Comparison of ENCODE assay signal across 1 cellular context in the genomic region with DNA sequence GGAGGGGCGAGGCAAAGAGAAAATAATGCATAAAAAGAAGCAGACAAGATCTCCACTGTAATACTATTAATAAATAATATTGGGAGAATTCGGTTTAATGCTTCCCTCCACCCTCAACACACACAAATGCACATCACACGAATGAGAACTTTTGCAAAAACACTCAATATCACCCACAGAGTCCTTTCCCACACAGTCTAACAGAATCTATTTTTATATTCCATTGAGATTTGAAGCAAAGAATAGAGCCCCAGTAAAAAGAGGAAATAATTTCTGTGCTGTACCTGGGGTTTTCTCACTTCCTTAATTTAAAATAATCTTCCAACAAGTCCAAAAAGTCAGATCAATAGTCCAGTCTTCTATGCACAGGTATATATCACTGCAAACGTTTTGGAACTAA.
TF ChIP-seq lines count a peak whose summit lies in the region.

No MANE protein-coding gene starts in this region.

TF ChIP-seq in GM12878, 131 proteins besides CTCF, POLR2A, EP300 and RAD21 (continued from another document):
- TF ChIP-seq, protein P1, sequence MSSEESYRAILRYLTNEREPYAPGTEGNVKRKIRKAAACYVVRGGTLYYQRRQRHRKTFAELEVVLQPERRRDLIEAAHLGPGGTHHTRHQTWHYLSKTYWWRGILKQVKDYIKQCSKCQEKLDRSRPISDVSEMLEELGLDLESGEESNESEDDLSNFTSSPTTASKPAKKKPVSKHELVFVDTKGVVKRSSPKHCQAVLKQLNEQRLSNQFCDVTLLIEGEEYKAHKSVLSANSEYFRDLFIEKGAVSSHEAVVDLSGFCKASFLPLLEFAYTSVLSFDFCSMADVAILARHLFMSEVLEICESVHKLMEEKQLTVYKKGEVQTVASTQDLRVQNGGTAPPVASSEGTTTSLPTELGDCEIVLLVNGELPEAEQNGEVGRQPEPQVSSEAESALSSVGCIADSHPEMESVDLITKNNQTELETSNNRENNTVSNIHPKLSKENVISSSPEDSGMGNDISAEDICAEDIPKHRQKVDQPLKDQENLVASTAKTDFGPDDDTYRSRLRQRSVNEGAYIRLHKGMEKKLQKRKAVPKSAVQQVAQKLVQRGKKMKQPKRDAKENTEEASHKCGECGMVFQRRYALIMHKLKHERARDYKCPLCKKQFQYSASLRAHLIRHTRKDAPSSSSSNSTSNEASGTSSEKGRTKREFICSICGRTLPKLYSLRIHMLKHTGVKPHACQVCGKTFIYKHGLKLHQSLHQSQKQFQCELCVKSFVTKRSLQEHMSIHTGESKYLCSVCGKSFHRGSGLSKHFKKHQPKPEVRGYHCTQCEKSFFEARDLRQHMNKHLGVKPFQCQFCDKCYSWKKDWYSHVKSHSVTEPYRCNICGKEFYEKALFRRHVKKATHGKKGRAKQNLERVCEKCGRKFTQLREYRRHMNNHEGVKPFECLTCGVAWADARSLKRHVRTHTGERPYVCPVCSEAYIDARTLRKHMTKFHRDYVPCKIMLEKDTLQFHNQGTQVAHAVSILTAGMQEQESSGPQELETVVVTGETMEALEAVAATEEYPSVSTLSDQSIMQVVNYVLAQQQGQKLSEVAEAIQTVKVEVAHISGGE (CRISPR knock-in tag; IDR thresholded peaks at IDR 0.05): no peak
- no peak for TF ChIP-seq CBFB (IDR thresholded peaks at IDR 0.05; ENCODE audit: low read depth)
- TF ChIP-seq, protein P2, sequence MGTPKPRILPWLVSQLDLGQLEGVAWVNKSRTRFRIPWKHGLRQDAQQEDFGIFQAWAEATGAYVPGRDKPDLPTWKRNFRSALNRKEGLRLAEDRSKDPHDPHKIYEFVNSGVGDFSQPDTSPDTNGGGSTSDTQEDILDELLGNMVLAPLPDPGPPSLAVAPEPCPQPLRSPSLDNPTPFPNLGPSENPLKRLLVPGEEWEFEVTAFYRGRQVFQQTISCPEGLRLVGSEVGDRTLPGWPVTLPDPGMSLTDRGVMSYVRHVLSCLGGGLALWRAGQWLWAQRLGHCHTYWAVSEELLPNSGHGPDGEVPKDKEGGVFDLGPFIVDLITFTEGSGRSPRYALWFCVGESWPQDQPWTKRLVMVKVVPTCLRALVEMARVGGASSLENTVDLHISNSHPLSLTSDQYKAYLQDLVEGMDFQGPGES (IDR thresholded peaks at IDR 0.05): no peak
- TF ChIP-seq ZSCAN29 (IDR thresholded peaks at IDR 0.05): peak; percentile 74; the same call in 1 of the 2 replicates
- 0 out of 2 replicates have a peak, but pooled peaks have one; percentile 20 for TF ChIP-seq SMC3 (IDR thresholded peaks at IDR 0.05; ENCODE audit: borderline replicate concordance, low read length)
- TF ChIP-seq, protein P3, sequence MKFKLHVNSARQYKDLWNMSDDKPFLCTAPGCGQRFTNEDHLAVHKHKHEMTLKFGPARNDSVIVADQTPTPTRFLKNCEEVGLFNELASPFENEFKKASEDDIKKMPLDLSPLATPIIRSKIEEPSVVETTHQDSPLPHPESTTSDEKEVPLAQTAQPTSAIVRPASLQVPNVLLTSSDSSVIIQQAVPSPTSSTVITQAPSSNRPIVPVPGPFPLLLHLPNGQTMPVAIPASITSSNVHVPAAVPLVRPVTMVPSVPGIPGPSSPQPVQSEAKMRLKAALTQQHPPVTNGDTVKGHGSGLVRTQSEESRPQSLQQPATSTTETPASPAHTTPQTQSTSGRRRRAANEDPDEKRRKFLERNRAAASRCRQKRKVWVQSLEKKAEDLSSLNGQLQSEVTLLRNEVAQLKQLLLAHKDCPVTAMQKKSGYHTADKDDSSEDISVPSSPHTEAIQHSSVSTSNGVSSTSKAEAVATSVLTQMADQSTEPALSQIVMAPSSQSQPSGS (IDR thresholded peaks at IDR 0.05; ENCODE audit: low read length): peak; percentile 81; the same call in 1 of the 2 replicates
- TF ChIP-seq, protein P4, sequence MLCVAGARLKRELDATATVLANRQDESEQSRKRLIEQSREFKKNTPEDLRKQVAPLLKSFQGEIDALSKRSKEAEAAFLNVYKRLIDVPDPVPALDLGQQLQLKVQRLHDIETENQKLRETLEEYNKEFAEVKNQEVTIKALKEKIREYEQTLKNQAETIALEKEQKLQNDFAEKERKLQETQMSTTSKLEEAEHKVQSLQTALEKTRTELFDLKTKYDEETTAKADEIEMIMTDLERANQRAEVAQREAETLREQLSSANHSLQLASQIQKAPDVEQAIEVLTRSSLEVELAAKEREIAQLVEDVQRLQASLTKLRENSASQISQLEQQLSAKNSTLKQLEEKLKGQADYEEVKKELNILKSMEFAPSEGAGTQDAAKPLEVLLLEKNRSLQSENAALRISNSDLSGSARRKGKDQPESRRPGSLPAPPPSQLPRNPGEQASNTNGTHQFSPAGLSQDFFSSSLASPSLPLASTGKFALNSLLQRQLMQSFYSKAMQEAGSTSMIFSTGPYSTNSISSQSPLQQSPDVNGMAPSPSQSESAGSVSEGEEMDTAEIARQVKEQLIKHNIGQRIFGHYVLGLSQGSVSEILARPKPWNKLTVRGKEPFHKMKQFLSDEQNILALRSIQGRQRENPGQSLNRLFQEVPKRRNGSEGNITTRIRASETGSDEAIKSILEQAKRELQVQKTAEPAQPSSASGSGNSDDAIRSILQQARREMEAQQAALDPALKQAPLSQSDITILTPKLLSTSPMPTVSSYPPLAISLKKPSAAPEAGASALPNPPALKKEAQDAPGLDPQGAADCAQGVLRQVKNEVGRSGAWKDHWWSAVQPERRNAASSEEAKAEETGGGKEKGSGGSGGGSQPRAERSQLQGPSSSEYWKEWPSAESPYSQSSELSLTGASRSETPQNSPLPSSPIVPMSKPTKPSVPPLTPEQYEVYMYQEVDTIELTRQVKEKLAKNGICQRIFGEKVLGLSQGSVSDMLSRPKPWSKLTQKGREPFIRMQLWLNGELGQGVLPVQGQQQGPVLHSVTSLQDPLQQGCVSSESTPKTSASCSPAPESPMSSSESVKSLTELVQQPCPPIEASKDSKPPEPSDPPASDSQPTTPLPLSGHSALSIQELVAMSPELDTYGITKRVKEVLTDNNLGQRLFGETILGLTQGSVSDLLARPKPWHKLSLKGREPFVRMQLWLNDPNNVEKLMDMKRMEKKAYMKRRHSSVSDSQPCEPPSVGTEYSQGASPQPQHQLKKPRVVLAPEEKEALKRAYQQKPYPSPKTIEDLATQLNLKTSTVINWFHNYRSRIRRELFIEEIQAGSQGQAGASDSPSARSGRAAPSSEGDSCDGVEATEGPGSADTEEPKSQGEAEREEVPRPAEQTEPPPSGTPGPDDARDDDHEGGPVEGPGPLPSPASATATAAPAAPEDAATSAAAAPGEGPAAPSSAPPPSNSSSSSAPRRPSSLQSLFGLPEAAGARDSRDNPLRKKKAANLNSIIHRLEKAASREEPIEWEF (IDR thresholded peaks at IDR 0.05; ENCODE audit: insufficient replicate concordance, low read depth, low read length): peak; percentile 97
- TF ChIP-seq TCF7 (IDR thresholded peaks at IDR 0.05; ENCODE audit: borderline replicate concordance): peak; percentile 28; the same call in 1 of the 2 replicates
- TF ChIP-seq RUNX3 (IDR thresholded peaks at IDR 0.05; ENCODE audit: low read length): peak; percentile 64
- TF ChIP-seq CEBPB (IDR thresholded peaks at IDR 0.05; ENCODE audit: borderline replicate concordance in 1 of 2, low read depth in 2 of 2, low read length in 2 of 2): no peak
- TF ChIP-seq, protein P5, sequence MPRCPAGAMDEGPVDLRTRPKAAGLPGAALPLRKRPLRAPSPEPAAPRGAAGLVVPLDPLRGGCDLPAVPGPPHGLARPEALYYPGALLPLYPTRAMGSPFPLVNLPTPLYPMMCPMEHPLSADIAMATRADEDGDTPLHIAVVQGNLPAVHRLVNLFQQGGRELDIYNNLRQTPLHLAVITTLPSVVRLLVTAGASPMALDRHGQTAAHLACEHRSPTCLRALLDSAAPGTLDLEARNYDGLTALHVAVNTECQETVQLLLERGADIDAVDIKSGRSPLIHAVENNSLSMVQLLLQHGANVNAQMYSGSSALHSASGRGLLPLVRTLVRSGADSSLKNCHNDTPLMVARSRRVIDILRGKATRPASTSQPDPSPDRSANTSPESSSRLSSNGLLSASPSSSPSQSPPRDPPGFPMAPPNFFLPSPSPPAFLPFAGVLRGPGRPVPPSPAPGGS (IDR thresholded peaks at IDR 0.05; ENCODE audit: borderline replicate concordance, insufficient read depth, low read depth, low read length, poor library complexity, severe bottlenecking): peak; percentile 66
- TF ChIP-seq BCL11A (IDR thresholded peaks at IDR 0.05; ENCODE audit: low read depth, low read length): 0 out of 2 replicates have a peak, but pooled peaks have one; percentile 29
- TF ChIP-seq, protein P6, sequence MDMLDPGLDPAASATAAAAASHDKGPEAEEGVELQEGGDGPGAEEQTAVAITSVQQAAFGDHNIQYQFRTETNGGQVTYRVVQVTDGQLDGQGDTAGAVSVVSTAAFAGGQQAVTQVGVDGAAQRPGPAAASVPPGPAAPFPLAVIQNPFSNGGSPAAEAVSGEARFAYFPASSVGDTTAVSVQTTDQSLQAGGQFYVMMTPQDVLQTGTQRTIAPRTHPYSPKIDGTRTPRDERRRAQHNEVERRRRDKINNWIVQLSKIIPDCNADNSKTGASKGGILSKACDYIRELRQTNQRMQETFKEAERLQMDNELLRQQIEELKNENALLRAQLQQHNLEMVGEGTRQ (IDR thresholded peaks at IDR 0.05; ENCODE audit: borderline replicate concordance, low read depth, low read length): no peak
- peak; percentile 90 for TF ChIP-seq MEF2A (IDR thresholded peaks at IDR 0.05; ENCODE audit: insufficient read depth, low read depth, low read length)
- TF ChIP-seq, protein P7, sequence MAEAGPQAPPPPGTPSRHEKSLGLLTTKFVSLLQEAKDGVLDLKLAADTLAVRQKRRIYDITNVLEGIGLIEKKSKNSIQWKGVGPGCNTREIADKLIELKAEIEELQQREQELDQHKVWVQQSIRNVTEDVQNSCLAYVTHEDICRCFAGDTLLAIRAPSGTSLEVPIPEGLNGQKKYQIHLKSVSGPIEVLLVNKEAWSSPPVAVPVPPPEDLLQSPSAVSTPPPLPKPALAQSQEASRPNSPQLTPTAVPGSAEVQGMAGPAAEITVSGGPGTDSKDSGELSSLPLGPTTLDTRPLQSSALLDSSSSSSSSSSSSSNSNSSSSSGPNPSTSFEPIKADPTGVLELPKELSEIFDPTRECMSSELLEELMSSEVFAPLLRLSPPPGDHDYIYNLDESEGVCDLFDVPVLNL (IDR thresholded peaks at IDR 0.05; ENCODE audit: low read depth, low read length): no peak
- TF ChIP-seq PAX5 (IDR thresholded peaks at IDR 0.05; ENCODE audit: borderline replicate concordance, low read depth, low read length): no peak
- peak; percentile 87 for TF ChIP-seq NFIC (IDR thresholded peaks at IDR 0.05; ENCODE audit: low read depth, low read length)
- TF ChIP-seq TBL1XR1 (IDR thresholded peaks at IDR 0.05; ENCODE audit: low read depth, low read length): peak; percentile 83; the same call in 1 of the 2 replicates
- TF ChIP-seq, protein P8, sequence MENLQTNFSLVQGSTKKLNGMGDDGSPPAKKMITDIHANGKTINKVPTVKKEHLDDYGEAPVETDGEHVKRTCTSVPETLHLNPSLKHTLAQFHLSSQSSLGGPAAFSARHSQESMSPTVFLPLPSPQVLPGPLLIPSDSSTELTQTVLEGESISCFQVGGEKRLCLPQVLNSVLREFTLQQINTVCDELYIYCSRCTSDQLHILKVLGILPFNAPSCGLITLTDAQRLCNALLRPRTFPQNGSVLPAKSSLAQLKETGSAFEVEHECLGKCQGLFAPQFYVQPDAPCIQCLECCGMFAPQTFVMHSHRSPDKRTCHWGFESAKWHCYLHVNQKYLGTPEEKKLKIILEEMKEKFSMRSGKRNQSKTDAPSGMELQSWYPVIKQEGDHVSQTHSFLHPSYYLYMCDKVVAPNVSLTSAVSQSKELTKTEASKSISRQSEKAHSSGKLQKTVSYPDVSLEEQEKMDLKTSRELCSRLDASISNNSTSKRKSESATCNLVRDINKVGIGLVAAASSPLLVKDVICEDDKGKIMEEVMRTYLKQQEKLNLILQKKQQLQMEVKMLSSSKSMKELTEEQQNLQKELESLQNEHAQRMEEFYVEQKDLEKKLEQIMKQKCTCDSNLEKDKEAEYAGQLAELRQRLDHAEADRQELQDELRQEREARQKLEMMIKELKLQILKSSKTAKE (IDR thresholded peaks at IDR 0.05; ENCODE audit: low read depth, poor library complexity, severe bottlenecking): peak; percentile 85
- TF ChIP-seq YBX1 (IDR thresholded peaks at IDR 0.05): no peak
- TF ChIP-seq, protein P9, sequence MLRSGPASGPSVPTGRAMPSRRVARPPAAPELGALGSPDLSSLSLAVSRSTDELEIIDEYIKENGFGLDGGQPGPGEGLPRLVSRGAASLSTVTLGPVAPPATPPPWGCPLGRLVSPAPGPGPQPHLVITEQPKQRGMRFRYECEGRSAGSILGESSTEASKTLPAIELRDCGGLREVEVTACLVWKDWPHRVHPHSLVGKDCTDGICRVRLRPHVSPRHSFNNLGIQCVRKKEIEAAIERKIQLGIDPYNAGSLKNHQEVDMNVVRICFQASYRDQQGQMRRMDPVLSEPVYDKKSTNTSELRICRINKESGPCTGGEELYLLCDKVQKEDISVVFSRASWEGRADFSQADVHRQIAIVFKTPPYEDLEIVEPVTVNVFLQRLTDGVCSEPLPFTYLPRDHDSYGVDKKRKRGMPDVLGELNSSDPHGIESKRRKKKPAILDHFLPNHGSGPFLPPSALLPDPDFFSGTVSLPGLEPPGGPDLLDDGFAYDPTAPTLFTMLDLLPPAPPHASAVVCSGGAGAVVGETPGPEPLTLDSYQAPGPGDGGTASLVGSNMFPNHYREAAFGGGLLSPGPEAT (IDR thresholded peaks at IDR 0.05; ENCODE audit: low read depth): peak; percentile 70; the same call in 1 of the 2 replicates
- no peak for TF ChIP-seq RFX5 (IDR thresholded peaks at IDR 0.05; ENCODE audit: low read depth, low read length)
- TF ChIP-seq BMI1 (IDR thresholded peaks at IDR 0.05; ENCODE audit: borderline replicate concordance): peak; percentile 67; the same call in 1 of the 2 replicates
- TF ChIP-seq GATAD2B (conservative IDR thresholded peaks at IDR 0.05; ENCODE audit: low read depth): peak; percentile 70
- peak; percentile 95 for TF ChIP-seq SPI1 (IDR thresholded peaks at IDR 0.05; ENCODE audit: borderline replicate concordance, insufficient read depth, low read depth, low read length)
- TF ChIP-seq DPF2 (IDR thresholded peaks at IDR 0.05): peak; percentile 67
- TF ChIP-seq, protein P10, sequence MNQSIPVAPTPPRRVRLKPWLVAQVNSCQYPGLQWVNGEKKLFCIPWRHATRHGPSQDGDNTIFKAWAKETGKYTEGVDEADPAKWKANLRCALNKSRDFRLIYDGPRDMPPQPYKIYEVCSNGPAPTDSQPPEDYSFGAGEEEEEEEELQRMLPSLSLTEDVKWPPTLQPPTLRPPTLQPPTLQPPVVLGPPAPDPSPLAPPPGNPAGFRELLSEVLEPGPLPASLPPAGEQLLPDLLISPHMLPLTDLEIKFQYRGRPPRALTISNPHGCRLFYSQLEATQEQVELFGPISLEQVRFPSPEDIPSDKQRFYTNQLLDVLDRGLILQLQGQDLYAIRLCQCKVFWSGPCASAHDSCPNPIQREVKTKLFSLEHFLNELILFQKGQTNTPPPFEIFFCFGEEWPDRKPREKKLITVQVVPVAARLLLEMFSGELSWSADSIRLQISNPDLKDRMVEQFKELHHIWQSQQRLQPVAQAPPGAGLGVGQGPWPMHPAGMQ (IDR thresholded peaks at IDR 0.05; ENCODE audit: borderline replicate concordance): no peak
- TF ChIP-seq NBN (IDR thresholded peaks at IDR 0.05): 0 out of 2 replicates have a peak, but pooled peaks have one; percentile 50
- TF ChIP-seq BHLHE40 (IDR thresholded peaks at IDR 0.05; ENCODE audit: borderline replicate concordance in 1 of 2, low read depth in 2 of 2, low read length in 1 of 2): peak in 1 of 2 experiments; percentile 69; a peak in 2 of 4 replicates
- no peak for TF ChIP-seq HDGF (IDR thresholded peaks at IDR 0.05)
- 0 out of 2 replicates have a peak, but pooled peaks have one; percentile 27 for TF ChIP-seq ATF7 (IDR thresholded peaks at IDR 0.05; ENCODE audit: low read depth)
- peak; percentile 69 for TF ChIP-seq MTA2 (IDR thresholded peaks at IDR 0.05; ENCODE audit: low read depth)
